In the genomic region with DNA sequence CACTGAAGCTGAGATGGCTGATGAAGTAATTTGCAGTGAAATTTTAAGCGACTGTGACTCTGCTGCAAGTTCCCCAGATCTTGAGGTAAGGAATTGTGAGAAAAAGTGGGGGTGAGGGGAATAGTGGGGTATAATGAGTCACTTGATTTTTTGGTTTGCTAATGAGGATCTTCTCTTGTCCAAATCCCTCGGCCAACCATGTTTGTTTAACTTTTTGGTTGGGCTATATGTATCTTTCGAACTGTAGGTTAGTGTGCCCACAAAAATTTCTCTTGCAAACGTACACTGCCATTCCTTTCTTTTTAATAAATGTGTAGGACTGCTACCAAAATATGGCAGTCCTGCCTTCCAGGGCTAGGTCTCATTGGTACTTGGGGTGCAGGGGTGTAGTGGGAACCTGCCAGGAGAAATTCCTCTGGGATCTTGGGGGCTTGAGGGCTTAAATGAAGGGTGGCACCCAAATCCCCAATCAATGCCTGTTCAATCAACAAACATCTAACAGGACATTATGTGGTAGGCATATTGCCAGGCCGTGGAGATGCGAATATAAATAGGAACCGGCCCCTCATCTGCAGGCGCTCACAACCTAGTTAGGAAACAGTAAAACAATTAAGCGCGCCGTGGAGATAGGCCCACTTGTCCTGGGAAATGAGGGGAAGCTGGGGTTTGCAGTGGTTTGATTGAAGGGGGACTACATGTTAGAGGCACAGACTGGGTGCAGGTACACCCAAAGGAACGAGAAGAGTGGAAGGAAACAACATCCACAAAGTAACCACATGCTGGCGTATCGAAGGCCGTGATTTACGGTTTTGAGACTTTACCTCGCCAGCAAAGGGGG, we compare ENCODE assay signal across 8 cellular contexts. TPM values are rescaled to one million over a fixed set of nuclear protein-coding genes. Genes with fewer than 3 reads are reported as not detected.
DNase-seq lines count a peak whose midpoint lies in the region; ATAC-seq and TF ChIP-seq lines count a peak whose summit lies in the region.

No MANE protein-coding gene starts in this region.

- H3K27ac ChIP-seq in Karpas-422 (ENCODE audit: low read length), result peak overlapping the region; percentile 55
- peak overlapping the region; percentile 91 to 96 for H3K27ac ChIP-seq in coronary artery

- no peaks in the 10 kb centered on the region; the same call in 1 of the 2 replicates for H3K9me3 ChIP-seq in BE2C
- no peaks in the 10 kb centered on the region for H3K9me3 ChIP-seq in Karpas-422 (ENCODE audit: low read length)

- peak overlapping the region; percentile 71 for H3K9ac ChIP-seq in Karpas-422 (ENCODE audit: low read length)

- H3K4me3 ChIP-seq in BE2C (ENCODE audit: low read depth, low read length), result peak overlapping the region; percentile 55
- H3K4me3 ChIP-seq in Karpas-422 (ENCODE audit: low read length), result peak overlapping the region; percentile 69
- H3K4me3 ChIP-seq in coronary artery, result peak overlapping the region; percentile 68

- ATAC-seq in natural killer cell treated with Interleukin-12 subunit alpha and Interleukin-12 subunit beta and Interleukin-15 and Interleukin-18, amount 100 ng/mL, for 72 hours, result no peak
- no peak for ATAC-seq in HG03175 (IDR thresholded peaks at IDR 0.05; ENCODE audit: unreplicated experiment)

- peaks cover 6% of the 10 kb centered on the region; the same call in 1 of the 2 replicates for H4K20me1 ChIP-seq in Karpas-422 (ENCODE audit: insufficient read depth, low read depth, low read length)

- H3K27me3 ChIP-seq in BE2C (no peaks in the 10 kb centered on the region), Karpas-422 (ENCODE audit: low read length) (no peaks in the 10 kb centered on the region)

- H3K9me2 ChIP-seq in Karpas-422 (replicated peaks; ENCODE audit: insufficient read depth, low read length), result no peaks in the 10 kb centered on the region

- peaks cover 3% of the 10 kb centered on the region; the same call in 1 of the 2 replicates for H3K4me1 ChIP-seq in BE2C
- H3K4me1 ChIP-seq in Karpas-422 (ENCODE audit: low read length), result peaks cover 34% of the 10 kb centered on the region

- DNase-seq in BE2C (no peak), Karpas-422 (no peak), coronary artery (ENCODE audit: low spot score) (no peak), retina (no peak), HuH-7 (ENCODE audit: low spot score) (no peak), NCI-H748 treated with DMSO at 0.1 percent for 48 hours (lab: John Stamatoyannopoulos, UW) (no peak)
- no peak for DNase-seq in natural killer cell treated with Interleukin-12 subunit alpha and Interleukin-12 subunit beta and Interleukin-15 and Interleukin-18, amount 100 ng/mL, for 72 hours (ENCODE audit: low spot score)

- H3K4me1 Mint-ChIP-seq in natural killer cell treated with Interleukin-12 subunit alpha and Interleukin-12 subunit beta and Interleukin-15 and Interleukin-18, amount 100 ng/mL, for 72 hours (ENCODE audit: low read depth in 2 of 2), result peaks cover 27 to 29% of the 10 kb centered on the region in 2 donors

- peak overlapping the region; percentile 83 for H3K4me2 ChIP-seq in Karpas-422 (ENCODE audit: low read depth, low read length, poor library complexity, severe bottlenecking)

- peaks cover 25% of the 10 kb centered on the region for H3K36me3 ChIP-seq in BE2C
- H3K36me3 ChIP-seq in Karpas-422 (ENCODE audit: insufficient read depth, low read length), result peaks cover 26% of the 10 kb centered on the region

- H3K9me3 Mint-ChIP-seq in natural killer cell treated with Interleukin-12 subunit alpha and Interleukin-12 subunit beta and Interleukin-15 and Interleukin-18, amount 100 ng/mL, for 72 hours, result no peaks in the 10 kb centered on the region

- peak overlapping the region; percentile 96 for H3K27ac Mint-ChIP-seq in natural killer cell treated with Interleukin-12 subunit alpha and Interleukin-12 subunit beta and Interleukin-15 and Interleukin-18, amount 100 ng/mL, for 72 hours

- peak overlapping the region; percentile 96 for H3K4me3 Mint-ChIP-seq in natural killer cell treated with Interleukin-12 subunit alpha and Interleukin-12 subunit beta and Interleukin-15 and Interleukin-18, amount 100 ng/mL, for 72 hours

- TF ChIP-seq CTCF in BE2C (IDR thresholded peaks at IDR 0.05; ENCODE audit: low read depth, low read length) (no peak), coronary artery (IDR thresholded peaks at IDR 0.05) (no peak)

- no peaks in the 10 kb centered on the region for H3K27me3 Mint-ChIP-seq in natural killer cell treated with Interleukin-12 subunit alpha and Interleukin-12 subunit beta and Interleukin-15 and Interleukin-18, amount 100 ng/mL, for 72 hours

- H3K79me2 ChIP-seq in Karpas-422 (ENCODE audit: low read length), result peaks cover 30% of the 10 kb centered on the region

- peaks cover 23% of the 10 kb centered on the region for H3K36me3 Mint-ChIP-seq in natural killer cell treated with Interleukin-12 subunit alpha and Interleukin-12 subunit beta and Interleukin-15 and Interleukin-18, amount 100 ng/mL, for 72 hours

- H2AFZ ChIP-seq in Karpas-422 (ENCODE audit: low read length), result 0 out of 2 replicates have a peak overlapping the region, but pooled peaks have one; percentile 8

RNA-seq across cellular contexts. Expression of a gene that starts 1.3 kb away (rescaled TPM):
- polyA plus RNA-seq in BE2C (2012; ENCODE audit: insufficient read depth, insufficient read length, low read depth), result 156 TPM
- 126 and 195 TPM in 2 replicates for total RNA-seq in Karpas-422 (2014; rRNA removed; shearing (Covaris generic); ENCODE audit: low replicate concordance)
- 100 to 1,000 TPM; 182 to 274 TPM for total RNA-seq in natural killer cell treated with Interleukin-12 subunit alpha and Interleukin-12 subunit beta and Interleukin-15 and Interleukin-18, amount 100 ng/mL, for 72 hours

RNA-seq across cellular contexts. Expression of a gene that starts 13.3 kb away (rescaled TPM):
- polyA plus RNA-seq in BE2C (2012; ENCODE audit: insufficient read depth, insufficient read length, low read depth), result 46.8 TPM
- 15.1 and 18.3 TPM in 2 replicates for total RNA-seq in Karpas-422 (2014; rRNA removed; shearing (Covaris generic); ENCODE audit: low replicate concordance)
- total RNA-seq in natural killer cell treated with Interleukin-12 subunit alpha and Interleukin-12 subunit beta and Interleukin-15 and Interleukin-18, amount 100 ng/mL, for 72 hours, result 10 to 100 TPM; 17.5 to 26.3 TPM

RNA-seq across cellular contexts. Expression of a gene that starts 17.3 kb away (rescaled TPM):
- polyA plus RNA-seq in BE2C (2012; ENCODE audit: insufficient read depth, insufficient read length, low read depth), result 4.4 TPM
- total RNA-seq in Karpas-422 (2014; rRNA removed; shearing (Covaris generic); ENCODE audit: low replicate concordance), result 48.3 and 70.4 TPM in 2 replicates
- 10 to 100 TPM; 12.4 to 18.7 TPM for total RNA-seq in natural killer cell treated with Interleukin-12 subunit alpha and Interleukin-12 subunit beta and Interleukin-15 and Interleukin-18, amount 100 ng/mL, for 72 hours

RNA-seq across cellular contexts. Expression of a gene that starts 32.7 kb away (rescaled TPM):
- polyA plus RNA-seq in BE2C (2012; ENCODE audit: insufficient read depth, insufficient read length, low read depth), result 38.5 TPM
- total RNA-seq in Karpas-422 (2014; rRNA removed; shearing (Covaris generic); ENCODE audit: low replicate concordance), result not detected in 2 replicates
- under 1 TPM in 1 of 2 donors, not detected in 1; 0.42 TPM for total RNA-seq in natural killer cell treated with Interleukin-12 subunit alpha and Interleukin-12 subunit beta and Interleukin-15 and Interleukin-18, amount 100 ng/mL, for 72 hours

RNA-seq across cellular contexts. Expression of a gene that starts 34.0 kb away (rescaled TPM):
- 5.0 TPM for polyA plus RNA-seq in BE2C (2012; ENCODE audit: insufficient read depth, insufficient read length, low read depth)
- total RNA-seq in Karpas-422 (2014; rRNA removed; shearing (Covaris generic); ENCODE audit: low replicate concordance), result 9.3 and 12.7 TPM in 2 replicates
- 1 to 10 TPM; 5.8 to 7.8 TPM for total RNA-seq in natural killer cell treated with Interleukin-12 subunit alpha and Interleukin-12 subunit beta and Interleukin-15 and Interleukin-18, amount 100 ng/mL, for 72 hours
